8 cellular contexts compared by ENCODE assay signal in genomic region chr12:38906482-38907170, GRCh38. TPM values are rescaled to one million over a fixed set of nuclear protein-coding genes. Genes with fewer than 3 reads are reported as not detected.
DNase-seq lines count a peak whose midpoint lies in the region; ATAC-seq and TF ChIP-seq lines count a peak whose summit lies in the region.

No MANE protein-coding gene starts in this region.

- H3K36me3 ChIP-seq in HUES48 (ENCODE audit: control insufficient read depth, insufficient read depth, low read length) (no peaks in the 10 kb centered on the region), heart right ventricle (no peaks in the 10 kb centered on the region), upper lobe of right lung (no peaks in the 10 kb centered on the region)

- 0 to 1% methylated on average over 36 of the region's 36 CpGs for WGBS in heart right ventricle, 2 donors

- intact Hi-C loops in heart right ventricle (cut with DNase I) (loop anchor here in 6 of 10 donors (5.0 to 10.0 kb wide), 6 partner anchors 196 to 589 kb away; partner anchors contain the start of gene ALG10B (in 1 of the 6)), upper lobe of right lung (cut with DNase I) (no loop called here)

- TF ChIP-seq CTCF in heart right ventricle (IDR thresholded peaks at IDR 0.05) (peak; percentile 76 to 98 (median 89)), upper lobe of right lung (IDR thresholded peaks at IDR 0.05) (peak; percentile 93)

- H3K9me3 ChIP-seq in HUES48 (ENCODE audit: control insufficient read depth, insufficient read depth, low read length) (no peaks in the 10 kb centered on the region), heart right ventricle (no peaks in the 10 kb centered on the region), upper lobe of right lung (no peaks in the 10 kb centered on the region)

- peaks cover 2% of the 10 kb centered on the region for H3K36me3 Mint-ChIP-seq in activated naive CD8-positive, alpha-beta T cell treated with anti-CD3 and anti-CD28 coated beads, Interleukin-2, amount 50 U/mL, for 24 hours (ENCODE audit: low read depth)

- no peaks in the 10 kb centered on the region for H3K9me3 Mint-ChIP-seq in activated naive CD8-positive, alpha-beta T cell treated with anti-CD3 and anti-CD28 coated beads, Interleukin-2, amount 50 U/mL, for 24 hours

- H3K27ac ChIP-seq in HUES48 (ENCODE audit: low read depth, low read length), result no peak overlapping the region
- H3K27ac ChIP-seq in heart right ventricle, result peak overlapping the region; percentile 88 to 98 (median 95)
- peak overlapping the region; percentile 95 for H3K27ac ChIP-seq in upper lobe of right lung

- peak overlapping the region; percentile 81 for H3K4me3 Mint-ChIP-seq in activated naive CD8-positive, alpha-beta T cell treated with anti-CD3 and anti-CD28 coated beads, Interleukin-2, amount 50 U/mL, for 24 hours

- H3K4me3 ChIP-seq in HUES48 (ENCODE audit: low read depth, low read length) (peak overlapping the region; percentile 70), heart right ventricle (peak overlapping the region; percentile 49 to 90 (median 72)), upper lobe of right lung (peak overlapping the region; percentile 85)

- peak; percentile 57 for ATAC-seq in GM21515 (IDR thresholded peaks at IDR 0.05; ENCODE audit: unreplicated experiment)
- peak; percentile 83 for ATAC-seq in activated naive CD8-positive, alpha-beta T cell treated with anti-CD3 and anti-CD28 coated beads, Interleukin-2, amount 50 U/mL, for 24 hours
- peak; percentile 80 to 89 (median 86) for ATAC-seq in heart right ventricle
- ATAC-seq in upper lobe of right lung, result peak; percentile 88

- H3K4me1 ChIP-seq in HUES48 (ENCODE audit: control insufficient read depth, insufficient read depth, low read length) (peaks cover 14% of the 10 kb centered on the region; the same call in 1 of the 2 replicates), heart right ventricle (peaks cover 0 to 36% (median 23%) of the 10 kb centered on the region in 9 donors), upper lobe of right lung (peaks cover 14% of the 10 kb centered on the region)

- peaks cover 27% of the 10 kb centered on the region for H3K27me3 Mint-ChIP-seq in activated naive CD8-positive, alpha-beta T cell treated with anti-CD3 and anti-CD28 coated beads, Interleukin-2, amount 50 U/mL, for 24 hours

- H3K4me1 Mint-ChIP-seq in activated naive CD8-positive, alpha-beta T cell treated with anti-CD3 and anti-CD28 coated beads, Interleukin-2, amount 50 U/mL, for 24 hours, result peaks cover 26% of the 10 kb centered on the region

- H3K9ac ChIP-seq in HUES48 (ENCODE audit: low read depth, low read length), result peak overlapping the region; percentile 68

- peak; percentile 5 for DNase-seq in EL
- peak; percentile 61 for DNase-seq in SKM-1 (lab: John Stamatoyannopoulos, UW; ENCODE audit: unreplicated experiment)
- DNase-seq in activated naive CD8-positive, alpha-beta T cell treated with anti-CD3 and anti-CD28 coated beads, Interleukin-2, amount 50 U/mL, for 24 hours, result peak; percentile 76
- DNase-seq in heart right ventricle, result peak; percentile 87 to 90
- DNase-seq in pons (ENCODE audit: low spot score), result peak; percentile 77
- peak; percentile 94 for DNase-seq in upper lobe of right lung

- H3K27me3 ChIP-seq in HUES48 (ENCODE audit: control insufficient read depth, insufficient read depth, low read length) (peaks cover 12% of the 10 kb centered on the region; the same call in 1 of the 2 replicates), heart right ventricle (peaks cover 0 to 3% (median 0%) of the 10 kb centered on the region in 7 donors), upper lobe of right lung (no peaks in the 10 kb centered on the region)

- peak overlapping the region; percentile 64 for H3K27ac Mint-ChIP-seq in activated naive CD8-positive, alpha-beta T cell treated with anti-CD3 and anti-CD28 coated beads, Interleukin-2, amount 50 U/mL, for 24 hours

RNA-seq across cellular contexts. Expression of gene CPNE8, which starts 1.2 kb away (rescaled TPM):
- total RNA-seq in heart right ventricle (10 to 100 TPM in 1 of 10 donors, 1 to 10 TPM in 9; 2.5 to 14.3 (median 4.5) TPM), upper lobe of right lung (32.1 TPM)
- 10 to 100 TPM in 1 of 2 donors, 1 to 10 TPM in 1; 3.2 to 14.9 TPM for polyA plus RNA-seq in heart right ventricle

Comparison
In these comparisons a context has a peak if more than half of its experiments do, and no peak if none do; other contexts are left out.
1. DNase-seq: peak in every context shown above with its lines; median percentile 94 in upper lobe of right lung; 88 in heart right ventricle; 77 in pons; 76 in activated naive CD8-positive, alpha-beta T cell treated with anti-CD3 and anti-CD28 coated beads, Interleukin-2, amount 50 U/mL, for 24 hours; 61 in SKM-1; 5 in EL.